Comparison of ENCODE assay signal across 26 cellular contexts in genomic region chr17:29596811-29597210, GRCh38. TPM values are rescaled to one million over a fixed set of nuclear protein-coding genes. Genes with fewer than 3 reads are reported as not detected.
DNase-seq lines count a peak whose midpoint lies in the region; ATAC-seq and TF ChIP-seq lines count a peak whose summit lies in the region.
"Had no signal": no experiment of that assay in that cellular context is flagged by ENCODE, and none has a peak within 500 bp of the region (broad histone marks: within the 10 kb centered on the region; RNA-seq: fewer than 3 reads in every experiment).

No MANE protein-coding gene starts in this region.

- peaks cover 32 to 66% of the 10 kb centered on the region in 2 experiments for H3K4me1 Mint-ChIP-seq in H9

- TF ChIP-seq POLR2A in spleen (IDR thresholded peaks at IDR 0.05) = no peak
- TF ChIP-seq POLR2A in body of pancreas (IDR thresholded peaks at IDR 0.05) = no peak

- H3K4me3 Mint-ChIP-seq in H9 = peak overlapping the region in 1 of 2 experiments; percentile 66; a peak in 3 of 5 replicates
- H3K4me3 Mint-ChIP-seq: activated CD8-positive, alpha-beta memory T cell treated with anti-CD3 and anti-CD28 coated beads, Interleukin-2, amount 10 ng/mL, durations not matched to agents 7 days and 5 days; activated naive CD4-positive, alpha-beta T cell treated with anti-CD3 and anti-CD28 coated beads for 36 hours; activated T-cell treated with anti-CD3 and anti-CD28 coated beads, Interleukin-2, amount 50 U/mL, for 72 hours; CD14-positive monocyte; dendritic cell treated with granulocyte-macrophage colony-stimulating factor and Interleukin-4, amounts not matched to agents 40 ng/mL and 50 ng/mL, for 4 days; HFFc6; stimulated activated memory B cell treated with anti-CD40 and anti-IgM and Interleukin-4, amounts not matched to agents 10 μg/mL and 1 μg/mL and 100 μg/mL, for 72 hours had no signal

- H3K27me3 Mint-ChIP-seq in H9 (ENCODE audit: low read depth) = peaks cover 2% of the 10 kb centered on the region
- H3K27me3 Mint-ChIP-seq: activated CD8-positive, alpha-beta memory T cell treated with anti-CD3 and anti-CD28 coated beads, Interleukin-2, amount 10 ng/mL, durations not matched to agents 7 days and 5 days; stimulated activated memory B cell treated with anti-CD40 and anti-IgM and Interleukin-4, amounts not matched to agents 10 μg/mL and 1 μg/mL and 100 μg/mL, for 72 hours had no signal

- no peak overlapping the region for H3K9ac ChIP-seq in H9 (ENCODE audit: extremely low read depth, insufficient read length, low read length)
- H3K9ac ChIP-seq: KMS-11 had no signal

- no peak overlapping the region for H4K91ac ChIP-seq in H9 (ENCODE audit: insufficient read length, low read depth, low read length)

- H3K36me3 Mint-ChIP-seq in H9 (ENCODE audit: insufficient read depth in 1 of 3, low read depth in 3 of 3) = peaks cover 0 to 2% (median 0%) of the 10 kb centered on the region in 3 experiments; a peak in 1 of 7 replicates
- H3K36me3 Mint-ChIP-seq: activated CD8-positive, alpha-beta memory T cell treated with anti-CD3 and anti-CD28 coated beads, Interleukin-2, amount 10 ng/mL, durations not matched to agents 7 days and 5 days; CD14-positive monocyte; stimulated activated memory B cell treated with anti-CD40 and anti-IgM and Interleukin-4, amounts not matched to agents 10 μg/mL and 1 μg/mL and 100 μg/mL, for 72 hours; WTC11 had no signal

- H2BK120ac ChIP-seq in H9 (ENCODE audit: low read depth, low read length, poor library complexity, severe bottlenecking) = no peak overlapping the region

- ATAC-seq in body of pancreas = no peak
- ATAC-seq: activated CD8-positive, alpha-beta memory T cell treated with anti-CD3 and anti-CD28 coated beads, Interleukin-2, amount 10 ng/mL, durations not matched to agents 7 days and 5 days; activated T-cell treated with anti-CD3 and anti-CD28 coated beads, Interleukin-2, amount 50 U/mL, for 72 hours; SK-N-SH treated with all-trans-retinoic acid at 6 μM for 48 hours; stimulated activated memory B cell treated with anti-CD40 and anti-IgM and Interleukin-4, amounts not matched to agents 10 μg/mL and 1 μg/mL and 100 μg/mL, for 72 hours had no signal

- H3K4me2 ChIP-seq in H9 (ENCODE audit: insufficient read depth, insufficient read length, low read length) = peak overlapping the region; percentile 7
- H3K4me2 ChIP-seq: KMS-11 had no signal

- no peak overlapping the region for H2BK12ac ChIP-seq in H9 (ENCODE audit: insufficient read length, low read depth, low read length)

- H3K27me3 ChIP-seq in H9 (ENCODE audit: insufficient read depth, low read length) (no peaks in the 10 kb centered on the region), left ventricle myocardium inferior (ENCODE audit: low read depth) (no peaks in the 10 kb centered on the region), spleen (replicated peaks in 1 of 7) (peaks cover 0 to 24% (median 5%) of the 10 kb centered on the region in 7 donors), body of pancreas (no peaks in the 10 kb centered on the region)
- no peaks in the 10 kb centered on the region for H3K27me3 ChIP-seq in effector memory CD4-positive, alpha-beta T cell (replicated peaks; ENCODE audit: control insufficient read depth, insufficient read depth, low read length, poor library complexity, severe bottlenecking)

- TF ChIP-seq CTCF in H9 (conservative IDR thresholded peaks at IDR 0.05) (no peak), left ventricle myocardium inferior (IDR thresholded peaks at IDR 0.05; ENCODE audit: borderline replicate concordance) (no peak), spleen (IDR thresholded peaks at IDR 0.05 in 8 of 11, conservative IDR thresholded peaks at IDR 0.05 in 3 of 11) (no peak), body of pancreas (IDR thresholded peaks at IDR 0.05) (no peak)

- no CpG with 5 or more reads among the region's 9 CpGs for WGBS in H9 (ENCODE audit: extremely low coverage, insufficient read length, low lambda C conversion rate)
- WGBS in spleen, 5 donors = 64 to 84% (median 81%) methylated on average over 5 to 9 of the region's 9 CpGs
- 74 to 92% methylated on average over 2 to 9 of the region's 9 CpGs for WGBS in body of pancreas, 2 donors

- DNase-seq in H9 (no peak), left ventricle myocardium inferior (no peak), spleen (peak; percentile 33), body of pancreas (no peak), putamen (ENCODE audit: low spot score) (no peak), hepatic stellate cell (ENCODE audit: low spot score) (no peak)
- no peak for DNase-seq in effector memory CD4-positive, alpha-beta T cell
- DNase-seq: activated CD4-positive, alpha-beta T cell treated with anti-CD3 and anti-CD28 coated beads, Interleukin-2, amount 50 U/mL, for 1 hour; activated CD8-positive, alpha-beta memory T cell treated with anti-CD3 and anti-CD28 coated beads, Interleukin-2, amount 10 ng/mL, durations not matched to agents 7 days and 5 days; activated naive CD4-positive, alpha-beta T cell treated with anti-CD3 and anti-CD28 coated beads for 36 hours; activated T-cell treated with anti-CD3 and anti-CD28 coated beads, Interleukin-2, amount 50 U/mL, for 72 hours; amniotic stem cell; EL; HFFc6; mesenchymal stem cell; NCI-H1694 treated with DMSO at 0.1 percent for 48 hours; RPMI8226; stimulated activated CD4-positive, alpha-beta T cell treated with anti-CD3 and anti-CD28 coated beads, Interleukin-4, amount 100 ng/mL, for 1 hour; T-helper 2 cell had no signal

- H2AFZ ChIP-seq in H9 (ENCODE audit: low read length) = no peak overlapping the region

- H2BK15ac ChIP-seq in H9 (ENCODE audit: low read depth, low read length) = no peak overlapping the region

- H3K4me3 ChIP-seq in left ventricle myocardium inferior = no peak overlapping the region
- no peak overlapping the region for H3K4me3 ChIP-seq in spleen
- H3K4me3 ChIP-seq in body of pancreas = no peak overlapping the region
- H3K4me3 ChIP-seq in effector memory CD4-positive, alpha-beta T cell (ENCODE audit: insufficient read depth, low read depth, low read length, poor library complexity, severe bottlenecking) = no peak overlapping the region

- no peak overlapping the region for H4K8ac ChIP-seq in H9 (replicated peaks; ENCODE audit: insufficient read length, low read depth, low read length)

- no peak overlapping the region for H3K14ac ChIP-seq in H9 (ENCODE audit: insufficient read depth, low read length)

- H3K9me3 ChIP-seq in H9 (ENCODE audit: control insufficient read depth, low read depth, low read length) = no peaks in the 10 kb centered on the region
- H3K9me3 ChIP-seq in left ventricle myocardium inferior (replicated peaks) = no peaks in the 10 kb centered on the region
- no peaks in the 10 kb centered on the region for H3K9me3 ChIP-seq in spleen
- no peaks in the 10 kb centered on the region for H3K9me3 ChIP-seq in body of pancreas
- H3K9me3 ChIP-seq in effector memory CD4-positive, alpha-beta T cell (ENCODE audit: control insufficient read depth, low read length) = no peaks in the 10 kb centered on the region

- H3K36me3 ChIP-seq in left ventricle myocardium inferior = no peaks in the 10 kb centered on the region
- no peaks in the 10 kb centered on the region for H3K36me3 ChIP-seq in spleen
- no peaks in the 10 kb centered on the region for H3K36me3 ChIP-seq in body of pancreas (replicated peaks in 1 of 2; ENCODE audit: insufficient read depth in 1 of 2, low read depth in 2 of 2)
- H3K36me3 ChIP-seq in effector memory CD4-positive, alpha-beta T cell (ENCODE audit: control insufficient read depth, insufficient read depth, low read length) = no peaks in the 10 kb centered on the region

- H3T11ph ChIP-seq in H9 (ENCODE audit: low read length) = no peak overlapping the region

- no peak overlapping the region for H3K27ac Mint-ChIP-seq in H9
- H3K27ac Mint-ChIP-seq: activated CD8-positive, alpha-beta memory T cell treated with anti-CD3 and anti-CD28 coated beads, Interleukin-2, amount 10 ng/mL, durations not matched to agents 7 days and 5 days; activated naive CD4-positive, alpha-beta T cell treated with anti-CD3 and anti-CD28 coated beads for 36 hours; activated T-cell treated with anti-CD3 and anti-CD28 coated beads, Interleukin-2, amount 50 U/mL, for 72 hours; CD14-positive monocyte; dendritic cell treated with granulocyte-macrophage colony-stimulating factor and Interleukin-4, amounts not matched to agents 40 ng/mL and 50 ng/mL, for 4 days; HFFc6; stimulated activated memory B cell treated with anti-CD40 and anti-IgM and Interleukin-4, amounts not matched to agents 10 μg/mL and 1 μg/mL and 100 μg/mL, for 72 hours had no signal

- H3K23ac ChIP-seq in H9 (ENCODE audit: insufficient read length, low read depth, low read length) = no peak overlapping the region

- H3K79me1 ChIP-seq in H9 (ENCODE audit: insufficient read depth, low read depth, low read length, poor library complexity, severe bottlenecking) = no peaks in the 10 kb centered on the region

- H2BK20ac ChIP-seq in H9 (ENCODE audit: low read depth, low read length, poor library complexity, severe bottlenecking) = no peak overlapping the region

- no peak overlapping the region for H3K27ac ChIP-seq in H9 (ENCODE audit: insufficient read length, low read depth, low read length)
- H3K27ac ChIP-seq in angular gyrus (ENCODE audit: low read depth, low read length) = peak overlapping the region; percentile 66
- H3K27ac ChIP-seq in left ventricle myocardium inferior (replicated peaks) = peak overlapping the region; percentile 25
- no peak overlapping the region for H3K27ac ChIP-seq in spleen
- H3K27ac ChIP-seq in body of pancreas = no peak overlapping the region
- no peak overlapping the region for H3K27ac ChIP-seq in effector memory CD4-positive, alpha-beta T cell (ENCODE audit: insufficient read depth, low read length, poor library complexity, severe bottlenecking)
- H3K27ac ChIP-seq: KMS-11 had no signal

- H3K56ac ChIP-seq in H9 (ENCODE audit: insufficient read length, low read depth, low read length) = no peak overlapping the region

- no peak overlapping the region for H4K5ac ChIP-seq in H9 (ENCODE audit: insufficient read length, low read depth, low read length)

- no peak overlapping the region for H2BK5ac ChIP-seq in H9 (ENCODE audit: insufficient read length, low read length)

- H3K79me2 ChIP-seq in H9 (ENCODE audit: insufficient read depth, low read length) = no peaks in the 10 kb centered on the region; the same call in 1 of the 2 replicates

- H3K9me3 Mint-ChIP-seq in H9 = peaks cover 0 to 3% of the 10 kb centered on the region in 2 experiments; a peak in 1 of 5 replicates
- H3K9me3 Mint-ChIP-seq: activated naive CD4-positive, alpha-beta T cell treated with anti-CD3 and anti-CD28 coated beads for 36 hours; activated T-cell treated with anti-CD3 and anti-CD28 coated beads, Interleukin-2, amount 50 U/mL, for 72 hours; dendritic cell treated with granulocyte-macrophage colony-stimulating factor and Interleukin-4, amounts not matched to agents 40 ng/mL and 50 ng/mL, for 4 days; HFFc6; stimulated activated memory B cell treated with anti-CD40 and anti-IgM and Interleukin-4, amounts not matched to agents 10 μg/mL and 1 μg/mL and 100 μg/mL, for 72 hours; WTC11 had no signal

- peaks cover 15% of the 10 kb centered on the region for H3K23me2 ChIP-seq in H9 (ENCODE audit: insufficient read length, low read depth, low read length, poor library complexity, severe bottlenecking)

- no peak overlapping the region for H2AK5ac ChIP-seq in H9 (ENCODE audit: insufficient read length, low read length)

- intact Hi-C loops in left ventricle myocardium inferior (cut with micrococcal nuclease) (no loop called here), spleen (cut with DNase I; ENCODE audit: low total_unique reads) (no loop called here), body of pancreas (cut with DNase I) (no loop called here)

- no peaks in the 10 kb centered on the region for H4K20me1 ChIP-seq in H9 (ENCODE audit: control insufficient read depth, insufficient read depth, insufficient read length)

- no peak overlapping the region for H3K4ac ChIP-seq in H9 (ENCODE audit: low read depth, low read length)

- H3K4me1 ChIP-seq in H9 (ENCODE audit: insufficient read depth, low read length) (peaks cover 4% of the 10 kb centered on the region; the same call in 1 of the 2 replicates), left ventricle myocardium inferior (peaks cover 49% of the 10 kb centered on the region), spleen (peaks cover 14 to 28% (median 23%) of the 10 kb centered on the region in 6 donors), body of pancreas (peaks cover 21% of the 10 kb centered on the region)
- H3K4me1 ChIP-seq in effector memory CD4-positive, alpha-beta T cell (ENCODE audit: control insufficient read depth, insufficient read depth, low read length, poor library complexity, severe bottlenecking) = peaks cover 13% of the 10 kb centered on the region

- H3K18ac ChIP-seq in H9 (ENCODE audit: insufficient read length, low read depth, low read length) = no peak overlapping the region

RNA-seq across cellular contexts. Expression of gene ANKRD13B, which starts 3.9 kb away (rescaled TPM):
- total RNA-seq in H9 (2021) (21.6 and 24.2 TPM in 2 replicates), left ventricle myocardium inferior (5.9 TPM), spleen (1 to 10 TPM; 2.1 to 5.5 (median 2.7) TPM), body of pancreas (1 to 10 TPM; 4.3 to 8.0 TPM)
- polyA plus RNA-seq in spleen = 1 to 10 TPM in 2 of 3 donors, under 1 TPM in 1; 0.85 to 2.5 (median 1.2) TPM
- polyA plus RNA-seq: CD14-positive monocyte had no signal

RNA-seq across cellular contexts. Expression of gene GIT1, which starts 7.4 kb away (rescaled TPM):
- total RNA-seq in H9 (2021) (47.0 and 47.4 TPM in 2 replicates), left ventricle myocardium inferior (31.9 TPM), spleen (10 to 100 TPM; 42.6 to 64.7 (median 50.2) TPM), body of pancreas (10 to 100 TPM; 26.7 to 34.3 TPM)
- polyA plus RNA-seq in spleen = 10 to 100 TPM; 20.4 to 38.1 (median 27.1) TPM

RNA-seq across cellular contexts. Expression of gene CORO6, which starts 25.9 kb away (rescaled TPM):
- 2.3 and 2.6 TPM in 2 replicates for total RNA-seq in H9 (2021)
- 101 TPM for total RNA-seq in left ventricle myocardium inferior
- 1 to 10 TPM in 6 of 7 donors, under 1 TPM in 1; 0.81 to 4.8 (median 2.7) TPM for total RNA-seq in spleen
- 1 to 10 TPM; 4.0 to 5.1 (median 4.6) TPM for polyA plus RNA-seq in spleen
- total RNA-seq in body of pancreas = 1 to 10 TPM; 2.3 to 5.6 TPM
- polyA plus RNA-seq: CD14-positive monocyte had no signal

RNA-seq across cellular contexts. Expression of gene TP53I13, which starts 28.3 kb away (rescaled TPM):
- total RNA-seq in H9 (2021) = 27.1 and 28.1 TPM in 2 replicates
- 37.2 TPM for total RNA-seq in left ventricle myocardium inferior
- total RNA-seq in spleen = 10 to 100 TPM; 39.5 to 74.9 (median 68.7) TPM
- 100 to 1,000 TPM; 129 to 209 (median 190) TPM for polyA plus RNA-seq in spleen
- 10 to 100 TPM; 56.3 to 62.3 TPM for total RNA-seq in body of pancreas

RNA-seq across cellular contexts. Expression of gene ABHD15, which starts 30.0 kb away (rescaled TPM):
- 1.7 and 2.5 TPM in 2 replicates for total RNA-seq in H9 (2021)
- 5.9 TPM for total RNA-seq in left ventricle myocardium inferior
- total RNA-seq in spleen = 10 to 100 TPM in 6 of 7 donors, 1 to 10 TPM in 1; 9.6 to 23.8 (median 15.8) TPM
- polyA plus RNA-seq in spleen = 1 to 10 TPM; 5.7 to 7.9 (median 7.5) TPM
- 10 to 100 TPM in 1 of 2 donors, 1 to 10 TPM in 1; 9.2 to 11.9 TPM for total RNA-seq in body of pancreas

Comparison
In these comparisons a context has a peak if more than half of its experiments do, and no peak if none do; other contexts are left out.
1. H3K27ac ChIP-seq: peak in angular gyrus (single experiment) and left ventricle myocardium inferior (single experiment); none in H9 (single experiment), spleen (0 of 8), body of pancreas (0 of 4) and effector memory CD4-positive, alpha-beta T cell (single experiment).
2. RNA of gene CORO6, which starts 25.9 kb away (total RNA-seq): 101 TPM in left ventricle myocardium inferior (single experiment); 2.3 to 5.6 TPM in body of pancreas, 0.81 to 4.8 TPM in spleen and 2.3 to 2.6 TPM in H9; every median in the first group is over 10 times any median in the second.